Comparison of ENCODE assay signal across 8 cellular contexts in genomic region chr7:72879737-72880215, GRCh38. TPM values are rescaled to one million over a fixed set of nuclear protein-coding genes. Genes with fewer than 3 reads are reported as not detected.
A peak's percentile ranks its signal among the peaks of the same experiment; 100 is the strongest.
DNase-seq lines count a peak whose midpoint lies in the region; ATAC-seq and TF ChIP-seq lines count a peak whose summit lies in the region.
"Not testable (repeated sequence)": the region's sequence is repeated elsewhere in the genome, so short reads cannot be mapped to it uniquely, and the experiment has no call there.

No MANE protein-coding gene starts in this region.

- H3K79me2 ChIP-seq in OCI-LY1 (ENCODE audit: insufficient read depth, low read length), result not testable (repeated sequence)

- H3F3A ChIP-seq in OCI-LY1 (ENCODE audit: insufficient read depth, low read length), result not testable (repeated sequence)

- H3K9me3 ChIP-seq in OCI-LY1 (ENCODE audit: low read length); iPS-20b (ENCODE audit: insufficient read depth, low read depth, low read length); prostate gland; tibial artery: not testable (repeated sequence)

- not testable (repeated sequence) for H3K4me1 ChIP-seq in OCI-LY1 (ENCODE audit: insufficient read depth, low read length, severe bottlenecking); iPS-20b (ENCODE audit: insufficient read depth, low read length); prostate gland (replicated peaks)
- H3K4me1 ChIP-seq in tibial artery, result peaks cover 0 to 14% (median 4%) of the 10 kb centered on the region in 4 donors

- H3K9ac ChIP-seq in OCI-LY1 (ENCODE audit: low read length) (peak overlapping the region; percentile 96), iPS-20b (ENCODE audit: low read depth, low read length) (peak overlapping the region; percentile 70)

- peak overlapping the region; percentile 92 for H3K4me2 ChIP-seq in OCI-LY1 (ENCODE audit: low read length)

- H3K9me2 ChIP-seq in OCI-LY1 (ENCODE audit: low read depth, low read length), result not testable (repeated sequence)

- WGBS in prostate gland, result under 1% methylated on average over 18 of the region's 35 CpGs

- peaks cover 21% of the 10 kb centered on the region for H3K36me3 ChIP-seq in OCI-LY1 (ENCODE audit: insufficient read depth, low read length)
- not testable (repeated sequence) for H3K36me3 ChIP-seq in iPS-20b (ENCODE audit: insufficient read depth, low read depth, low read length); prostate gland; tibial artery

- H3K4me3 ChIP-seq in OCI-LY1 (ENCODE audit: low read depth, low read length, poor library complexity, severe bottlenecking), result peak overlapping the region; percentile 96
- peak overlapping the region; percentile 95 for H3K4me3 ChIP-seq in coronary artery
- H3K4me3 ChIP-seq in iPS-20b (ENCODE audit: low read length), result peak overlapping the region; percentile 87
- peak overlapping the region; percentile 62 to 66 for H3K4me3 ChIP-seq in prostate gland
- peak overlapping the region; percentile 75 to 76 for H3K4me3 ChIP-seq in tibial artery

- H3K27me3 ChIP-seq in OCI-LY1 (ENCODE audit: insufficient read depth, low read length); iPS-20b (ENCODE audit: insufficient read depth, low read length); prostate gland (replicated peaks; ENCODE audit: insufficient read depth); tibial artery: not testable (repeated sequence)

- peak; percentile 67 for DNase-seq in ELR (ENCODE audit: low read depth)
- peak; percentile 74 for DNase-seq in activated CD8-positive, alpha-beta memory T cell treated with anti-CD3 and anti-CD28 coated beads for 24 hours
- DNase-seq in coronary artery (ENCODE audit: low spot score), result peak; percentile 75
- peak; percentile 19 for DNase-seq in prostate gland (ENCODE audit: low spot score)
- peak; percentile 51 to 73 for DNase-seq in tibial artery

- H3K27ac ChIP-seq in OCI-LY1 (ENCODE audit: low read depth, low read length, poor library complexity, severe bottlenecking), result peak overlapping the region; percentile 9
- H3K27ac ChIP-seq in coronary artery, result peak overlapping the region; percentile 87 to 95
- H3K27ac ChIP-seq in iPS-20b (ENCODE audit: low read length), result not testable (repeated sequence)
- peak overlapping the region; percentile 77 to 87 for H3K27ac ChIP-seq in prostate gland
- H3K27ac ChIP-seq in tibial artery, result peak overlapping the region; percentile 90 to 91

- H4K20me1 ChIP-seq in OCI-LY1 (ENCODE audit: insufficient read depth, low read length), result not testable (repeated sequence)

- ATAC-seq in HG03175 (IDR thresholded peaks at IDR 0.05; ENCODE audit: unreplicated experiment), result peak; percentile 10

- intact Hi-C loops in prostate gland (cut with DNase I); tibial artery (cut with DNase I; ENCODE audit: low total_unique reads): not testable (repeated sequence)

- not testable (repeated sequence) for H2AFZ ChIP-seq in OCI-LY1 (ENCODE audit: low read length)

- not testable (repeated sequence) for TF ChIP-seq CTCF in OCI-LY1 (IDR thresholded peaks at IDR 0.05; ENCODE audit: low read length); coronary artery (IDR thresholded peaks at IDR 0.05); prostate gland (IDR thresholded peaks at IDR 0.05); tibial artery (IDR thresholded peaks at IDR 0.05)

- TF ChIP-seq POLR2A in prostate gland (IDR thresholded peaks at IDR 0.05), result not testable (repeated sequence)

RNA-seq across cellular contexts. Expression of gene POM121, which starts 45.1 kb away (rescaled TPM):
- total RNA-seq in prostate gland, result 10 to 100 TPM; 19.5 to 41.4 TPM

RNA-seq across cellular contexts. Expression of gene TYW1B, which starts 51.8 kb away (rescaled TPM):
- 1 to 10 TPM; 4.3 to 8.4 TPM for total RNA-seq in prostate gland

Comparison
In these comparisons a context has a peak if more than half of its experiments do, and no peak if none do; other contexts are left out.
1. DNase-seq: peak in every context shown above with its lines; median percentile 75 in coronary artery; 74 in activated CD8-positive, alpha-beta memory T cell treated with anti-CD3 and anti-CD28 coated beads for 24 hours; 67 in ELR; 62 in tibial artery; 19 in prostate gland.